ENCODE assay signal across 11 cellular contexts in the genomic region with DNA sequence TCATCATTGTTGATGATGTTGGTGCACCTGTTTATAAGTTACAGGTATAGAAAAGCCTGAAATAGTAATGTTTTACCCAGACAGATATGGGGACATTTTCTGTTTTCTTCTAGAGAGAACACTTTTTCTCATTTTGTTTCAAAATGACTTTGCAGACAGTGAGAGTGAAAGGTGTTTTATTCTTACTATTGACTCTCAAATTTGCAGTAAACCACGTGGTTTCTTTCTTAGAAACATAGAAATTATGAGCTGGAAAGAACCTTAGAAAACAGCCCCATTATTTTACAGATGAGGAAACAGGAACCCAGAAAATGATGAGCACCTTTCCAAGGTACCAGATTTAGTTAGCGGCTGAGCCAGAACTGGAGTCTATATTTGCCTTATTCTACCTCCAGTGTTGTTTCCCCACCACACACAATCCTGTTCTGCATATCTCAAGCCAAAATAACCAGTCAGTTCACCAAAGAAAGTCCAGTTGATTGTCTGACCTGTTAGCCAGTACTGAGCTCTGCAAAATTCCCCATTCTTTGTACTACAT.
DNase-seq lines count a peak whose midpoint lies in the region; ATAC-seq and FAIRE-seq lines count a peak whose summit lies in the region.
"Had no signal": no experiment of that assay in that cellular context is flagged by ENCODE, and none has a peak within 500 bp of the region (broad histone marks: within the 10 kb centered on the region; RNA-seq: fewer than 3 reads in every experiment).

No MANE protein-coding gene starts in this region.

- peaks cover 47% of the 10 kb centered on the region for H3K4me1 Mint-ChIP-seq in T-helper 2 cell treated with Interferon-gamma antibody and Interleukin-4, amounts not matched to agents 5 μg/mL and 100 μg/mL, for 36 hours (ENCODE audit: low read depth)

- ATAC-seq in GM19438 (IDR thresholded peaks at IDR 0.05; ENCODE audit: low read depth, unreplicated experiment) (peak; percentile 81), HG02938 (IDR thresholded peaks at IDR 0.05; ENCODE audit: unreplicated experiment) (peak; percentile 91)
- ATAC-seq: lower lobe of right lung had no signal

- H3K27me3 Mint-ChIP-seq in T-helper 2 cell treated with Interferon-gamma antibody and Interleukin-4, amounts not matched to agents 5 μg/mL and 100 μg/mL, for 36 hours (ENCODE audit: low read depth) = peaks cover 2% of the 10 kb centered on the region

- H3K4me3 Mint-ChIP-seq in T-helper 2 cell treated with Interferon-gamma antibody and Interleukin-4, amounts not matched to agents 5 μg/mL and 100 μg/mL, for 36 hours = peak overlapping the region; percentile 18

- peaks cover 44% of the 10 kb centered on the region for H3K36me3 Mint-ChIP-seq in T-helper 2 cell treated with Interferon-gamma antibody and Interleukin-4, amounts not matched to agents 5 μg/mL and 100 μg/mL, for 36 hours (ENCODE audit: low read depth)

- FAIRE-seq in GM18507 (lab: Jason Lieb, UNC) = peak; percentile 91

- peaks cover 61% of the 10 kb centered on the region for H3K9me3 Mint-ChIP-seq in T-helper 2 cell treated with Interferon-gamma antibody and Interleukin-4, amounts not matched to agents 5 μg/mL and 100 μg/mL, for 36 hours

- DNase-seq in GM18507 (ENCODE audit: extremely low spot score, insufficient read length, low read depth) (peak; percentile 9), SKM-1 (lab: John Stamatoyannopoulos, UW; ENCODE audit: unreplicated experiment) (no peak), iPS-NIHi7 (ENCODE audit: extremely low spot score) (no peak), NCI-H748 treated with DMSO at 0.1 percent for 48 hours (lab: John Stamatoyannopoulos, UW) (no peak), NCI-H2227 treated with DMSO at 0.1 percent for 48 hours (lab: John Stamatoyannopoulos, UW) (no peak)
- DNase-seq in T-helper 2 cell treated with Interferon-gamma antibody and Interleukin-4, amounts not matched to agents 5 μg/mL and 100 μg/mL, for 36 hours (ENCODE audit: low spot score) = no peak
- DNase-seq: activated CD4-positive, CD25-positive, alpha-beta regulatory T cell; lower lobe of right lung; Peyer's patch had no signal

- H3K27ac Mint-ChIP-seq in T-helper 2 cell treated with Interferon-gamma antibody and Interleukin-4, amounts not matched to agents 5 μg/mL and 100 μg/mL, for 36 hours = peak overlapping the region; percentile 24
